Comparison of ENCODE assay signal across 1 cellular context in the genomic region with DNA sequence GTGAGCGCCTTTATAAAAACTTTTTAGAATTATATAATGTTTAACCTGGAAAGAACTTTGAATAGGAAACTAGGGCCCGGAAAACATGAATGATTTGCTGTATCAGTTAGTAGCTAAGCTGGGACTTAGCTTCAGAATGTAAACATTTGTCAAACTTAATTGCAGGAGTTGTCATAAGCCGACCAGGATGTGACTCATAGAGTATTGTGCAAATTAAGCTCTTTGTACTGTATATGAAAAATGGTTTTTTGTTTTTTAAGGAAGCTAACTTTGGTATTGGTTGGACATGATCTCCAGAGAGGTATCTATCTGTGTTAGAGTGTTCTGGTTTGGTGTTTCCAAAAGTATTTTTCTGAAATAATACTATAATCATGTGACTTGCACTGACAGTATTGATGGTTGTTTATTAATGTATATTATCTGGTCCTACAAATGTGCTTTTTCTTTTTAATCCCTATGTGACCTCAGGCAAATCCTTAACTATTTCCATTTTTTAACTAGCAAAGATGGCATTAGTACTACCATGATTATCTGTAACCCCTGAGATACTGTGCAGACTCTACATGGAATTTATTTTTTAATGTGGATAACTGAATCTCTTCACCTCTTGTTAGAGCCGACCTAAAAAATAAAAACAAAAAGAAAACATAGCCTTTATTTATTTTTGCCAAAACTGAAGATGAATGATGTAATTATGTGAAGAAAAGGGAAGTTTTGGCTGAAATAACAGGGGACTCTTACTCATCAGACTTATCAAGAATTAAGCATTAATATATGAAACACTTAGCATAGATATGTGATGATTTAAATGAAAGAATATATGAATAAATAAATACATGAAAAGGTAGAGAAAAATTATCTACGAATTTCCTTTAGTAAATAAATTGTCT.
TF ChIP-seq lines count a peak whose summit lies in the region.

No MANE protein-coding gene starts in this region.

TF ChIP-seq in HepG2, 621 proteins besides CTCF, POLR2A, EP300 and RAD21 (continued from another document and continues in another):
- TF ChIP-seq, protein P1, sequence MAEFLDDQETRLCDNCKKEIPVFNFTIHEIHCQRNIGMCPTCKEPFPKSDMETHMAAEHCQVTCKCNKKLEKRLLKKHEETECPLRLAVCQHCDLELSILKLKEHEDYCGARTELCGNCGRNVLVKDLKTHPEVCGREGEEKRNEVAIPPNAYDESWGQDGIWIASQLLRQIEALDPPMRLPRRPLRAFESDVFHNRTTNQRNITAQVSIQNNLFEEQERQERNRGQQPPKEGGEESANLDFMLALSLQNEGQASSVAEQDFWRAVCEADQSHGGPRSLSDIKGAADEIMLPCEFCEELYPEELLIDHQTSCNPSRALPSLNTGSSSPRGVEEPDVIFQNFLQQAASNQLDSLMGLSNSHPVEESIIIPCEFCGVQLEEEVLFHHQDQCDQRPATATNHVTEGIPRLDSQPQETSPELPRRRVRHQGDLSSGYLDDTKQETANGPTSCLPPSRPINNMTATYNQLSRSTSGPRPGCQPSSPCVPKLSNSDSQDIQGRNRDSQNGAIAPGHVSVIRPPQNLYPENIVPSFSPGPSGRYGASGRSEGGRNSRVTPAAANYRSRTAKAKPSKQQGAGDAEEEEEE (CRISPR knock-in tag; IDR thresholded peaks at IDR 0.05; ENCODE audit: borderline replicate concordance): no peak
- TF ChIP-seq, protein P2, sequence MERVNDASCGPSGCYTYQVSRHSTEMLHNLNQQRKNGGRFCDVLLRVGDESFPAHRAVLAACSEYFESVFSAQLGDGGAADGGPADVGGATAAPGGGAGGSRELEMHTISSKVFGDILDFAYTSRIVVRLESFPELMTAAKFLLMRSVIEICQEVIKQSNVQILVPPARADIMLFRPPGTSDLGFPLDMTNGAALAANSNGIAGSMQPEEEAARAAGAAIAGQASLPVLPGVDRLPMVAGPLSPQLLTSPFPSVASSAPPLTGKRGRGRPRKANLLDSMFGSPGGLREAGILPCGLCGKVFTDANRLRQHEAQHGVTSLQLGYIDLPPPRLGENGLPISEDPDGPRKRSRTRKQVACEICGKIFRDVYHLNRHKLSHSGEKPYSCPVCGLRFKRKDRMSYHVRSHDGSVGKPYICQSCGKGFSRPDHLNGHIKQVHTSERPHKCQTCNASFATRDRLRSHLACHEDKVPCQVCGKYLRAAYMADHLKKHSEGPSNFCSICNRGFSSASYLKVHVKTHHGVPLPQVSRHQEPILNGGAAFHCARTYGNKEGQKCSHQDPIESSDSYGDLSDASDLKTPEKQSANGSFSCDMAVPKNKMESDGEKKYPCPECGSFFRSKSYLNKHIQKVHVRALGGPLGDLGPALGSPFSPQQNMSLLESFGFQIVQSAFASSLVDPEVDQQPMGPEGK (CRISPR knock-in tag; IDR thresholded peaks at IDR 0.05): no peak
- TF ChIP-seq HOXA5 (CRISPR knock-in tag; IDR thresholded peaks at IDR 0.05): peak; percentile 64
- TF ChIP-seq, protein P3, sequence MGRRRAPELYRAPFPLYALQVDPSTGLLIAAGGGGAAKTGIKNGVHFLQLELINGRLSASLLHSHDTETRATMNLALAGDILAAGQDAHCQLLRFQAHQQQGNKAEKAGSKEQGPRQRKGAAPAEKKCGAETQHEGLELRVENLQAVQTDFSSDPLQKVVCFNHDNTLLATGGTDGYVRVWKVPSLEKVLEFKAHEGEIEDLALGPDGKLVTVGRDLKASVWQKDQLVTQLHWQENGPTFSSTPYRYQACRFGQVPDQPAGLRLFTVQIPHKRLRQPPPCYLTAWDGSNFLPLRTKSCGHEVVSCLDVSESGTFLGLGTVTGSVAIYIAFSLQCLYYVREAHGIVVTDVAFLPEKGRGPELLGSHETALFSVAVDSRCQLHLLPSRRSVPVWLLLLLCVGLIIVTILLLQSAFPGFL (CRISPR knock-in tag; IDR thresholded peaks at IDR 0.05): no peak
- TF ChIP-seq, protein P4, sequence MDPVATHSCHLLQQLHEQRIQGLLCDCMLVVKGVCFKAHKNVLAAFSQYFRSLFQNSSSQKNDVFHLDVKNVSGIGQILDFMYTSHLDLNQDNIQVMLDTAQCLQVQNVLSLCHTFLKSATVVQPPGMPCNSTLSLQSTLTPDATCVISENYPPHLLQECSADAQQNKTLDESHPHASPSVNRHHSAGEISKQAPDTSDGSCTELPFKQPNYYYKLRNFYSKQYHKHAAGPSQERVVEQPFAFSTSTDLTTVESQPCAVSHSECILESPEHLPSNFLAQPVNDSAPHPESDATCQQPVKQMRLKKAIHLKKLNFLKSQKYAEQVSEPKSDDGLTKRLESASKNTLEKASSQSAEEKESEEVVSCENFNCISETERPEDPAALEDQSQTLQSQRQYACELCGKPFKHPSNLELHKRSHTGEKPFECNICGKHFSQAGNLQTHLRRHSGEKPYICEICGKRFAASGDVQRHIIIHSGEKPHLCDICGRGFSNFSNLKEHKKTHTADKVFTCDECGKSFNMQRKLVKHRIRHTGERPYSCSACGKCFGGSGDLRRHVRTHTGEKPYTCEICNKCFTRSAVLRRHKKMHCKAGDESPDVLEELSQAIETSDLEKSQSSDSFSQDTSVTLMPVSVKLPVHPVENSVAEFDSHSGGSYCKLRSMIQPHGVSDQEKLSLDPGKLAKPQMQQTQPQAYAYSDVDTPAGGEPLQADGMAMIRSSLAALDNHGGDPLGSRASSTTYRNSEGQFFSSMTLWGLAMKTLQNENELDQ (CRISPR knock-in tag; IDR thresholded peaks at IDR 0.05; ENCODE audit: borderline replicate concordance): no peak
- TF ChIP-seq ZNF136 (CRISPR knock-in tag; IDR thresholded peaks at IDR 0.05; ENCODE audit: low read depth): no peak
- TF ChIP-seq EEA1 (CRISPR knock-in tag; IDR thresholded peaks at IDR 0.05; ENCODE audit: borderline replicate concordance): no peak
- TF ChIP-seq RAD51 (IDR thresholded peaks at IDR 0.05; ENCODE audit: borderline replicate concordance): no peak
- TF ChIP-seq, protein P5, sequence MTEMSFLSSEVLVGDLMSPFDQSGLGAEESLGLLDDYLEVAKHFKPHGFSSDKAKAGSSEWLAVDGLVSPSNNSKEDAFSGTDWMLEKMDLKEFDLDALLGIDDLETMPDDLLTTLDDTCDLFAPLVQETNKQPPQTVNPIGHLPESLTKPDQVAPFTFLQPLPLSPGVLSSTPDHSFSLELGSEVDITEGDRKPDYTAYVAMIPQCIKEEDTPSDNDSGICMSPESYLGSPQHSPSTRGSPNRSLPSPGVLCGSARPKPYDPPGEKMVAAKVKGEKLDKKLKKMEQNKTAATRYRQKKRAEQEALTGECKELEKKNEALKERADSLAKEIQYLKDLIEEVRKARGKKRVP (CRISPR knock-in tag; IDR thresholded peaks at IDR 0.05): peak in 1 of 2 experiments; percentile 93; a peak in 2 of 4 replicates
- peak; percentile 94 for TF ChIP-seq FOSL1 (CRISPR knock-in tag; IDR thresholded peaks at IDR 0.05; ENCODE audit: borderline replicate concordance)
- TF ChIP-seq ZNF670 (CRISPR knock-in tag; IDR thresholded peaks at IDR 0.05; ENCODE audit: borderline replicate concordance): 0 out of 2 replicates have a peak, but pooled peaks have one; percentile 40
- no peak for TF ChIP-seq ZNF674 (CRISPR knock-in tag; IDR thresholded peaks at IDR 0.05; ENCODE audit: low read depth)
- no peak for TF ChIP-seq ZNF572 (CRISPR knock-in tag; IDR thresholded peaks at IDR 0.05)
- TF ChIP-seq, protein P6, sequence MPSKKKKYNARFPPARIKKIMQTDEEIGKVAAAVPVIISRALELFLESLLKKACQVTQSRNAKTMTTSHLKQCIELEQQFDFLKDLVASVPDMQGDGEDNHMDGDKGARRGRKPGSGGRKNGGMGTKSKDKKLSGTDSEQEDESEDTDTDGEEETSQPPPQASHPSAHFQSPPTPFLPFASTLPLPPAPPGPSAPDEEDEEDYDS (CRISPR knock-in tag; IDR thresholded peaks at IDR 0.05): peak; percentile 55; the same call in 1 of the 2 replicates
- no peak for TF ChIP-seq ZNF589 (CRISPR knock-in tag; conservative IDR thresholded peaks at IDR 0.05)
- TF ChIP-seq SOX13 (IDR thresholded peaks at IDR 0.05): no peak
- TF ChIP-seq SOX13 (CRISPR knock-in tag; conservative IDR thresholded peaks at IDR 0.05 in 1 of 2, IDR thresholded peaks at IDR 0.05 in 1 of 2): peak in 1 of 2 experiments; percentile 85; a peak in 2 of 4 replicates
- TF ChIP-seq, protein P7, sequence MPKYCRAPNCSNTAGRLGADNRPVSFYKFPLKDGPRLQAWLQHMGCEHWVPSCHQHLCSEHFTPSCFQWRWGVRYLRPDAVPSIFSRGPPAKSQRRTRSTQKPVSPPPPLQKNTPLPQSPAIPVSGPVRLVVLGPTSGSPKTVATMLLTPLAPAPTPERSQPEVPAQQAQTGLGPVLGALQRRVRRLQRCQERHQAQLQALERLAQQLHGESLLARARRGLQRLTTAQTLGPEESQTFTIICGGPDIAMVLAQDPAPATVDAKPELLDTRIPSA (CRISPR knock-in tag; IDR thresholded peaks at IDR 0.05; ENCODE audit: borderline replicate concordance): no peak
- TF ChIP-seq FOSL2 (CRISPR knock-in tag; IDR thresholded peaks at IDR 0.05): peak; percentile 95
- TF ChIP-seq NCOA2 (CRISPR knock-in tag; IDR thresholded peaks at IDR 0.05): peak; percentile 80
- TF ChIP-seq ZNF567 (CRISPR knock-in tag; IDR thresholded peaks at IDR 0.05; ENCODE audit: borderline replicate concordance): no peak
- TF ChIP-seq SOX5 (CRISPR knock-in tag; IDR thresholded peaks at IDR 0.05; ENCODE audit: borderline replicate concordance): peak; percentile 87; the same call in 1 of the 2 replicates
- TF ChIP-seq, protein P8, sequence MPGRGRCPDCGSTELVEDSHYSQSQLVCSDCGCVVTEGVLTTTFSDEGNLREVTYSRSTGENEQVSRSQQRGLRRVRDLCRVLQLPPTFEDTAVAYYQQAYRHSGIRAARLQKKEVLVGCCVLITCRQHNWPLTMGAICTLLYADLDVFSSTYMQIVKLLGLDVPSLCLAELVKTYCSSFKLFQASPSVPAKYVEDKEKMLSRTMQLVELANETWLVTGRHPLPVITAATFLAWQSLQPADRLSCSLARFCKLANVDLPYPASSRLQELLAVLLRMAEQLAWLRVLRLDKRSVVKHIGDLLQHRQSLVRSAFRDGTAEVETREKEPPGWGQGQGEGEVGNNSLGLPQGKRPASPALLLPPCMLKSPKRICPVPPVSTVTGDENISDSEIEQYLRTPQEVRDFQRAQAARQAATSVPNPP (CRISPR knock-in tag; IDR thresholded peaks at IDR 0.05): no peak
- TF ChIP-seq MAFG (CRISPR knock-in tag; IDR thresholded peaks at IDR 0.05): no peak
- no peak; a peak in 1 of 4 replicates for TF ChIP-seq MAFK (conservative IDR thresholded peaks at IDR 0.05 in 1 of 2, IDR thresholded peaks at IDR 0.05 in 1 of 2; ENCODE audit: low read length in 2 of 2)
- no peak for TF ChIP-seq CHCHD3 (CRISPR knock-in tag; IDR thresholded peaks at IDR 0.05)
- TF ChIP-seq HOXA7 (CRISPR knock-in tag; IDR thresholded peaks at IDR 0.05): no peak
- no peak for TF ChIP-seq ZFP36L2 (CRISPR knock-in tag; IDR thresholded peaks at IDR 0.05)
- TF ChIP-seq ZBTB20 (CRISPR knock-in tag; IDR thresholded peaks at IDR 0.05; ENCODE audit: borderline replicate concordance, low read depth): 0 out of 2 replicates have a peak, but pooled peaks have one; percentile 46
- TF ChIP-seq ATF1 (CRISPR knock-in tag; IDR thresholded peaks at IDR 0.05): no peak
- TF ChIP-seq ZNF850 (CRISPR knock-in tag; conservative IDR thresholded peaks at IDR 0.05): no peak
- TF ChIP-seq, protein P9, sequence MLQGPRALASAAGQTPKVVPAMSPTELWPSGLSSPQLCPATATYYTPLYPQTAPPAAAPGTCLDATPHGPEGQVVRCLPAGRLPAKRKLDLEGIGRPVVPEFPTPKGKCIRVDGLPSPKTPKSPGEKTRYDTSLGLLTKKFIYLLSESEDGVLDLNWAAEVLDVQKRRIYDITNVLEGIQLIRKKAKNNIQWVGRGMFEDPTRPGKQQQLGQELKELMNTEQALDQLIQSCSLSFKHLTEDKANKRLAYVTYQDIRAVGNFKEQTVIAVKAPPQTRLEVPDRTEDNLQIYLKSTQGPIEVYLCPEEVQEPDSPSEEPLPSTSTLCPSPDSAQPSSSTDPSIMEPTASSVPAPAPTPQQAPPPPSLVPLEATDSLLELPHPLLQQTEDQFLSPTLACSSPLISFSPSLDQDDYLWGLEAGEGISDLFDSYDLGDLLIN (CRISPR knock-in tag; IDR thresholded peaks at IDR 0.05; ENCODE audit: borderline replicate concordance): no peak
- no peak for TF ChIP-seq ZMYM3 (CRISPR knock-in tag; IDR thresholded peaks at IDR 0.05)
- no peak for TF ChIP-seq TARDBP (CRISPR knock-in tag; IDR thresholded peaks at IDR 0.05)
- TF ChIP-seq, protein P10, sequence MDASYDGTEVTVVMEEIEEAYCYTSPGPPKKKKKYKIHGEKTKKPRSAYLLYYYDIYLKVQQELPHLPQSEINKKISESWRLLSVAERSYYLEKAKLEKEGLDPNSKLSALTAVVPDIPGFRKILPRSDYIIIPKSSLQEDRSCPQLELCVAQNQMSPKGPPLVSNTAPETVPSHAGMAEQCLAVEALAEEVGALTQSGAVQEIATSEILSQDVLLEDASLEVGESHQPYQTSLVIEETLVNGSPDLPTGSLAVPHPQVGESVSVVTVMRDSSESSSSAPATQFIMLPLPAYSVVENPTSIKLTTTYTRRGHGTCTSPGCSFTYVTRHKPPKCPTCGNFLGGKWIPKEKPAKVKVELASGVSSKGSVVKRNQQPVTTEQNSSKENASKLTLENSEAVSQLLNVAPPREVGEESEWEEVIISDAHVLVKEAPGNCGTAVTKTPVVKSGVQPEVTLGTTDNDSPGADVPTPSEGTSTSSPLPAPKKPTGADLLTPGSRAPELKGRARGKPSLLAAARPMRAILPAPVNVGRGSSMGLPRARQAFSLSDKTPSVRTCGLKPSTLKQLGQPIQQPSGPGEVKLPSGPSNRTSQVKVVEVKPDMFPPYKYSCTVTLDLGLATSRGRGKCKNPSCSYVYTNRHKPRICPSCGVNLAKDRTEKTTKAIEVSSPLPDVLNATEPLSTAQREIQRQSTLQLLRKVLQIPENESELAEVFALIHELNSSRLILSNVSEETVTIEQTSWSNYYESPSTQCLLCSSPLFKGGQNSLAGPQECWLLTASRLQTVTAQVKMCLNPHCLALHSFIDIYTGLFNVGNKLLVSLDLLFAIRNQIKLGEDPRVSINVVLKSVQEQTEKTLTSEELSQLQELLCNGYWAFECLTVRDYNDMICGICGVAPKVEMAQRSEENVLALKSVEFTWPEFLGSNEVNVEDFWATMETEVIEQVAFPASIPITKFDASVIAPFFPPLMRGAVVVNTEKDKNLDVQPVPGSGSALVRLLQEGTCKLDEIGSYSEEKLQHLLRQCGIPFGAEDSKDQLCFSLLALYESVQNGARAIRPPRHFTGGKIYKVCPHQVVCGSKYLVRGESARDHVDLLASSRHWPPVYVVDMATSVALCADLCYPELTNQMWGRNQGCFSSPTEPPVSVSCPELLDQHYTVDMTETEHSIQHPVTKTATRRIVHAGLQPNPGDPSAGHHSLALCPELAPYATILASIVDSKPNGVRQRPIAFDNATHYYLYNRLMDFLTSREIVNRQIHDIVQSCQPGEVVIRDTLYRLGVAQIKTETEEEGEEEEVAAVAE (CRISPR knock-in tag; IDR thresholded peaks at IDR 0.05; ENCODE audit: borderline replicate concordance): 0 out of 2 replicates have a peak, but pooled peaks have one; percentile 26
- TF ChIP-seq, protein P11, sequence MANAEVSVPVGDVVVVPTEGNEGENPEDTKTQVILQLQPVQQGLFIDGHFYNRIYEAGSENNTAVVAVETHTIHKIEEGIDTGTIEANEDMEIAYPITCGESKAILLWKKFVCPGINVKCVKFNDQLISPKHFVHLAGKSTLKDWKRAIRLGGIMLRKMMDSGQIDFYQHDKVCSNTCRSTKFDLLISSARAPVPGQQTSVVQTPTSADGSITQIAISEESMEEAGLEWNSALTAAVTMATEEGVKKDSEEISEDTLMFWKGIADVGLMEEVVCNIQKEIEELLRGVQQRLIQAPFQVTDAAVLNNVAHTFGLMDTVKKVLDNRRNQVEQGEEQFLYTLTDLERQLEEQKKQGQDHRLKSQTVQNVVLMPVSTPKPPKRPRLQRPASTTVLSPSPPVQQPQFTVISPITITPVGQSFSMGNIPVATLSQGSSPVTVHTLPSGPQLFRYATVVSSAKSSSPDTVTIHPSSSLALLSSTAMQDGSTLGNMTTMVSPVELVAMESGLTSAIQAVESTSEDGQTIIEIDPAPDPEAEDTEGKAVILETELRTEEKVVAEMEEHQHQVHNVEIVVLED (CRISPR knock-in tag; IDR thresholded peaks at IDR 0.05; ENCODE audit: borderline replicate concordance): no peak
- peak; percentile 61; the same call in 1 of the 2 replicates for TF ChIP-seq NFIC (IDR thresholded peaks at IDR 0.05; ENCODE audit: low read length)
- no peak for TF ChIP-seq MTF2 (CRISPR knock-in tag; IDR thresholded peaks at IDR 0.05; ENCODE audit: borderline replicate concordance)
- TF ChIP-seq RBFOX2 (IDR thresholded peaks at IDR 0.05; ENCODE audit: low read depth, low read length): no peak
